In genomic region chr5:124034963-124035362, GRCh38 we compare ENCODE assay signal across 9 cellular contexts.
A peak's percentile ranks its signal among the peaks of the same experiment; 100 is the strongest.
DNase-seq lines count a peak whose midpoint lies in the region; ATAC-seq and TF ChIP-seq lines count a peak whose summit lies in the region.
"Had no signal": no experiment of that assay in that cellular context is flagged by ENCODE, and none has a peak within 500 bp of the region (broad histone marks: within the 10 kb centered on the region; RNA-seq: fewer than 3 reads in every experiment).

No MANE protein-coding gene starts in this region.

- intact Hi-C loops in CD4-positive, alpha-beta memory T cell (cut with micrococcal nuclease) = no loop called here

- no peak overlapping the region for H3K27ac ChIP-seq in substantia nigra (ENCODE audit: low read depth, low read length, poor library complexity, severe bottlenecking)
- no peak overlapping the region for H3K27ac ChIP-seq in CD4-positive, alpha-beta memory T cell (ENCODE audit: low read depth, low read length)

- no peaks in the 10 kb centered on the region for H3K4me1 ChIP-seq in CD4-positive, alpha-beta memory T cell (ENCODE audit: insufficient read depth, low read length)

- no peaks in the 10 kb centered on the region for H3K27me3 ChIP-seq in GM06990 (replicated peaks; ENCODE audit: control insufficient read depth, insufficient read depth, low read length)
- H3K27me3 ChIP-seq in CD4-positive, alpha-beta memory T cell (ENCODE audit: insufficient read depth, low read length) = no peaks in the 10 kb centered on the region

- no peak overlapping the region for H3K4me3 Mint-ChIP-seq in CD4-positive, alpha-beta memory T cell

- H3K9me3 ChIP-seq in CD4-positive, alpha-beta memory T cell (ENCODE audit: control insufficient read depth in 1 of 2, low read length in 2 of 2) = no peaks in the 10 kb centered on the region

- no peak overlapping the region for H3K27ac Mint-ChIP-seq in CD4-positive, alpha-beta memory T cell

- H3K4me3 ChIP-seq in GM06990 (replicated peaks; ENCODE audit: low read depth, low read length) = no peak overlapping the region
- no peak overlapping the region for H3K4me3 ChIP-seq in CD4-positive, alpha-beta memory T cell (ENCODE audit: low read length in 2 of 2)

- no peaks in the 10 kb centered on the region for H3K27me3 Mint-ChIP-seq in CD4-positive, alpha-beta memory T cell

- H3K9me3 Mint-ChIP-seq in CD4-positive, alpha-beta memory T cell = peaks cover 0 to 3% (median 1%) of the 10 kb centered on the region in 8 donors

- H3K36me3 Mint-ChIP-seq in CD4-positive, alpha-beta memory T cell = no peaks in the 10 kb centered on the region

- CTCF ChIA-PET in CD4-positive, alpha-beta memory T cell (lab: Charles Lee; ENCODE audit: partially characterized antibody) = no interaction called here

- H3K36me3 ChIP-seq in GM06990 (ENCODE audit: control insufficient read depth, insufficient read depth, low read length) = no peaks in the 10 kb centered on the region
- H3K36me3 ChIP-seq in CD4-positive, alpha-beta memory T cell (ENCODE audit: insufficient read depth, low read length) = no peaks in the 10 kb centered on the region

- TF ChIP-seq CTCF in GM06990 (IDR thresholded peaks at IDR 0.05; ENCODE audit: insufficient read depth, low read length, poor library complexity, severe bottlenecking) = no peak

- POLR2A ChIA-PET in CD4-positive, alpha-beta memory T cell (lab: Charles Lee; ENCODE audit: partially characterized antibody) = no interaction called here

- H3K4me1 Mint-ChIP-seq in CD4-positive, alpha-beta memory T cell = no peaks in the 10 kb centered on the region

- ATAC-seq in GM19372 (IDR thresholded peaks at IDR 0.05; ENCODE audit: low read depth, unreplicated experiment) = peak; percentile 98
- ATAC-seq in HG02870 (IDR thresholded peaks at IDR 0.05; ENCODE audit: unreplicated experiment) = peak; percentile 98
- peak; percentile 97 for ATAC-seq in HG03575 (IDR thresholded peaks at IDR 0.05; ENCODE audit: extremely low read depth, insufficient number of reproducible peaks, low FRiP score, unreplicated experiment)

- DNase-seq in GM06990 (ENCODE audit: extremely low read depth, insufficient read length) (peak; percentile 65), NCI-H2029 treated with DMSO at 0.1 percent for 48 hours (lab: John Stamatoyannopoulos, UW) (no peak), substantia nigra (lab: John Stamatoyannopoulos, UW) (no peak), NCI-H2029 (lab: John Stamatoyannopoulos, UW) (no peak)
- no peak for DNase-seq in CD4-positive, alpha-beta memory T cell
- DNase-seq: caudate nucleus had no signal
